Comparison of ENCODE assay signal across 30 cellular contexts in the genomic region with DNA sequence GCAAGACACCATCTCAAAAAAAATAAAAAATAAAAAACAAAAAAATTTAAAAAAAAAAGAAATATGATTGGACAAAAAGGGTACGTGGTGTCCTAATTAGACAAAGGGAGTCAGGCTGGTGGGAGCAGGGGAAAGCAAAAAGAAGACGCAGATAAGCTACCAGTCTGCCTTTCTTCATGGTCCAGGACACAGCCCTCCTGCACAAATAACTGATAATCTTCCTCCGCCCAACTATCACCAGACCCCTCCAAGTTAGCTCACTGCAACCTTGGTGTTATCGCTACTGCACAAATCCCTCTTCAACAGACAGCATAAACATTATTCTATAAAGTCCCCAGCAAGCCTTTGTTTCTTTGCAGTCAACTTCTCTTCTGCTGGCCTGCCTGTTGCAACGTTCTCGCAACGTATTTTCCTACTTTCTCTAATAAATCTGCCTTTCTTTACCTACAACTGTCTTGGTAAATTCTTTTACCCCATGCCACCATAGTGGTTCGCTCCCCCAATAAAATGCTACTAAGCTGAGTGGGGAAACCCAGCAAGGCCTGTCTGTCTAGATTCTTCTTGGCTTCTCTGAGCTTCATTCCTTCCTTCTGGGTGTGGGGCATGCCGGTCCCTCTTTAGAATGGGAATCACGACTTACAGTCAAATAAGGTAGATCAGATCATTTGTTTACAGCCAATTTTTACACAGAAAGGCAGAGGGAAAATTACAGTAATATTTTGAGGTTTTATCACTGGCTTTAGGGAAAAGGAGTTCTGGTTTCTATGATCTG. TPM values are rescaled to one million over a fixed set of nuclear protein-coding genes. Genes with fewer than 3 reads are reported as not detected.
"Had no signal": no experiment of that assay in that cellular context is flagged by ENCODE, and none has a peak within 500 bp of the region (broad histone marks: within the 10 kb centered on the region; RNA-seq: fewer than 3 reads in every experiment).

No MANE protein-coding gene starts in this region.

- H3K27ac ChIP-seq: dorsolateral prefrontal cortex, esophagus squamous epithelium, gastrocnemius medialis, spleen, thyroid gland, VCaP had no signal

- H3K36me3 ChIP-seq: esophagus squamous epithelium, gastrocnemius medialis, spleen, thyroid gland had no signal

- H3K9me3 ChIP-seq: esophagus squamous epithelium, gastrocnemius medialis, spleen, thyroid gland had no signal

- H3K36me3 Mint-ChIP-seq: activated naive CD8-positive, alpha-beta T cell treated with anti-CD3 and anti-CD28 coated beads for 36 hours; natural killer cell had no signal

- ATAC-seq: activated T-cell treated with anti-CD3 and anti-CD28 coated beads, Interleukin-2, amount 50 U/mL, for 4 hours; gastrocnemius medialis; left ventricle myocardium superior; natural killer cell; stimulated activated naive CD8-positive, alpha-beta T cell treated with anti-CD3 and anti-CD28 coated beads, Interleukin-15, Interleukin-2, amounts not matched to agents 100 U/mL and 50 U/mL, for 24 hours had no signal

- DNase-seq: activated CD4-positive, alpha-beta T cell treated with anti-CD3 and anti-CD28 coated beads for 1 hour; activated CD8-positive, alpha-beta memory T cell treated with anti-CD3 and anti-CD28 coated beads for 24 hours; activated CD8-positive, alpha-beta memory T cell treated with anti-CD3 and anti-CD28 coated beads, Interleukin-2, amount 50 U/mL, for 4 hours; activated naive CD4-positive, alpha-beta T cell; activated naive CD8-positive, alpha-beta T cell treated with anti-CD3 and anti-CD28 coated beads for 36 hours; activated T-cell treated with anti-CD3 and anti-CD28 coated beads, Interleukin-2, amount 50 U/mL, for 4 hours; dorsolateral prefrontal cortex; esophagus squamous epithelium; gastrocnemius medialis; hypothalamus; left ventricle myocardium superior; mammary epithelial cell; midbrain; natural killer cell; retina; spleen; stimulated activated CD4-positive, alpha-beta T cell treated with anti-CD3 and anti-CD28 coated beads, Interleukin-4, amount 100 ng/mL, for 1 hour; stimulated activated naive CD8-positive, alpha-beta T cell treated with anti-CD3 and anti-CD28 coated beads, Interleukin-15, Interleukin-2, amounts not matched to agents 100 U/mL and 50 U/mL, for 24 hours; T1000; thyroid gland had no signal

- H3K27me3 ChIP-seq: dorsolateral prefrontal cortex, gastrocnemius medialis, thyroid gland had no signal

- FAIRE-seq: astrocyte, colon had no signal

- H3K4me3 ChIP-seq: dorsolateral prefrontal cortex, esophagus squamous epithelium, gastrocnemius medialis, spleen, thyroid gland had no signal

- H3K9me3 Mint-ChIP-seq: activated naive CD8-positive, alpha-beta T cell treated with anti-CD3 and anti-CD28 coated beads for 36 hours; activated T-cell treated with anti-CD3 and anti-CD28 coated beads, Interleukin-2, amount 50 U/mL, for 4 hours; activated T-helper 2 cell treated with anti-CD3 and anti-CD28 coated beads, Interferon-gamma antibody, Interleukin-2, Interleukin-4, amounts not matched to agents 10 μg/mL and 5 μg/mL and 100 μg/mL, durations not matched to agents 14 hours and 24 hours and 36 hours; central memory CD8-positive, alpha-beta T cell; natural killer cell; T-helper 1 cell treated with Interleukin-12 subunit alpha and Interleukin-12 subunit beta and Interleukin-4 antibody, amounts not matched to agents 30 μg/mL and 1 μg/mL, for 36 hours had no signal

- H3K4me3 Mint-ChIP-seq: activated naive CD8-positive, alpha-beta T cell treated with anti-CD3 and anti-CD28 coated beads for 36 hours; activated T-cell treated with anti-CD3 and anti-CD28 coated beads, Interleukin-2, amount 50 U/mL, for 4 hours; central memory CD8-positive, alpha-beta T cell; natural killer cell; T-helper 1 cell treated with Interleukin-12 subunit alpha and Interleukin-12 subunit beta and Interleukin-4 antibody, amounts not matched to agents 30 μg/mL and 1 μg/mL, for 36 hours had no signal

- H3K27ac Mint-ChIP-seq: activated naive CD8-positive, alpha-beta T cell treated with anti-CD3 and anti-CD28 coated beads for 36 hours; activated T-helper 2 cell treated with anti-CD3 and anti-CD28 coated beads, Interferon-gamma antibody, Interleukin-2, Interleukin-4, amounts not matched to agents 10 μg/mL and 5 μg/mL and 100 μg/mL, durations not matched to agents 14 hours and 24 hours and 36 hours; natural killer cell; progenitor cell of endocrine pancreas; T-helper 1 cell treated with Interleukin-12 subunit alpha and Interleukin-12 subunit beta and Interleukin-4 antibody, amounts not matched to agents 30 μg/mL and 1 μg/mL, for 36 hours had no signal

- H3K27me3 Mint-ChIP-seq: progenitor cell of endocrine pancreas had no signal

RNA-seq across cellular contexts. Expression of gene ACOT6, which starts 17.9 kb away (rescaled TPM):
- total RNA-seq: activated naive CD8-positive, alpha-beta T cell treated with anti-CD3 and anti-CD28 coated beads for 36 hours; activated T-cell treated with anti-CD3 and anti-CD28 coated beads, Interleukin-2, amount 50 U/mL, for 4 hours; activated T-helper 2 cell treated with anti-CD3 and anti-CD28 coated beads, Interferon-gamma antibody, Interleukin-2, Interleukin-4, amounts not matched to agents 10 μg/mL and 5 μg/mL and 100 μg/mL, durations not matched to agents 14 hours and 24 hours and 36 hours; astrocyte; esophagus squamous epithelium; gastrocnemius medialis; left ventricle myocardium superior; mammary epithelial cell; natural killer cell; osteoblast; progenitor cell of endocrine pancreas; spleen; subcutaneous adipose tissue; thyroid gland; urinary bladder had no signal
- polyA plus RNA-seq: mammary epithelial cell, spleen, urinary bladder had no signal
